ENCODE assay signal across 2 cellular contexts in the genomic region with DNA sequence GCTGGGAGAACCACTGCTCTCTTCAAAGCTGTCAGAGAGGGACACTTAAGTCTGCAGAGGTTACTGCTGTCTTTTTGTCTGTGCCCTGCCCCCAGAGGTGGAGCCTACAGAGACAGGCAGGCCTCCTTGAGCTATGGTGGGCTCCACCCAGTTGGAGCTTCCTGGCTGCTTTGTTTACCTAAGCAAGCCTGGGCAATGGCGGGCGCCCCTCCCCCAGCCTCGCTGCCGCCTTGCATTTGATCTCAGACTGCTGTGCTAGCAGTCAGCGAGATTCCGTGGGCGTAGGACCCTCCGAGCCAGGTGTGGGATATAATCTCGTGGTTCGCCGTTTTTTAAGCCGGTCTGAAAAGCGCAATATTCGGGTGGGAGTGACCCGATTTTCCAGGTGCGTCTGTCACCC.
TF ChIP-seq lines count a peak whose summit lies in the region.

No MANE protein-coding gene starts in this region.

TF ChIP-seq in WTC11, 78 proteins besides CTCF, POLR2A, EP300 and RAD21:
- peak; percentile 24; the same call in 1 of the 2 replicates for TF ChIP-seq FOXK1 (CRISPR knock-in tag; IDR thresholded peaks at IDR 0.05)

TF ChIP-seq in K562, 482 proteins besides CTCF, POLR2A, EP300 and RAD21:
- TF ChIP-seq FOXA3 (CRISPR knock-in tag; conservative IDR thresholded peaks at IDR 0.05 in 1 of 2, IDR thresholded peaks at IDR 0.05 in 1 of 2), result peak; percentile 33 to 44; a peak in 1 of 4 replicates
